Comparison of ENCODE assay signal across 13 cellular contexts in genomic region chr3:112127522-112128494, GRCh38. TPM values are rescaled to one million over a fixed set of nuclear protein-coding genes. Genes with fewer than 3 reads are reported as not detected.
DNase-seq lines count a peak whose midpoint lies in the region; ATAC-seq and TF ChIP-seq lines count a peak whose summit lies in the region.
"Had no signal": no experiment of that assay in that cellular context is flagged by ENCODE, and none has a peak within 500 bp of the region (broad histone marks: within the 10 kb centered on the region; RNA-seq: fewer than 3 reads in every experiment).

No MANE protein-coding gene starts in this region.

- peak overlapping the region; percentile 57 for H3K4me2 ChIP-seq in neural progenitor cell

- H3K27me3 ChIP-seq in neural progenitor cell = no peaks in the 10 kb centered on the region
- H3K27me3 ChIP-seq in WERI-Rb-1 (ENCODE audit: insufficient read depth, low read depth, severe bottlenecking) = no peaks in the 10 kb centered on the region

- H3K27ac Mint-ChIP-seq in activated CD4-positive, alpha-beta T cell treated with anti-CD3 and anti-CD28 coated beads, Interleukin-2, amount 10 ng/mL, durations not matched to agents 24 days and 14 days = peak overlapping the region; percentile 79
- peak overlapping the region; percentile 93 for H3K27ac Mint-ChIP-seq in activated T-helper 1 cell treated with anti-CD3 and anti-CD28 coated beads, Interleukin-12 subunit alpha, Interleukin-12 subunit beta, Interleukin-2, Interleukin-4 antibody, amounts not matched to agents 30 ng/mL and 10 ng/mL and 1 ng/mL, durations not matched to agents 14 hours and 24 hours and 36 hours
- H3K27ac Mint-ChIP-seq in neural progenitor cell = no peak overlapping the region

- H4K20me1 ChIP-seq in neural progenitor cell (ENCODE audit: low read depth) = no peaks in the 10 kb centered on the region

- intact Hi-C loops in activated CD4-positive, alpha-beta T cell treated with anti-CD3 and anti-CD28 coated beads, Interleukin-2, amount 10 ng/mL, durations not matched to agents 24 days and 14 days (cut with micrococcal nuclease) = no loop called here
- intact Hi-C loops in activated T-helper 1 cell treated with anti-CD3 and anti-CD28 coated beads, Interleukin-12 subunit alpha, Interleukin-12 subunit beta, Interleukin-2, Interleukin-4 antibody, amounts not matched to agents 30 ng/mL and 10 ng/mL and 1 ng/mL, durations not matched to agents 14 hours and 24 hours and 36 hours (cut with micrococcal nuclease) = loop anchor here (1.0 to 10.0 kb wide), 3 partner anchors 8 to 889 kb away; a partner anchor contains a TSS

- H3K79me2 ChIP-seq in neural progenitor cell (ENCODE audit: low read depth) = no peaks in the 10 kb centered on the region

- peaks cover 22% of the 10 kb centered on the region for H3F3A ChIP-seq in neural progenitor cell (ENCODE audit: low read depth)

- peaks cover 40% of the 10 kb centered on the region for H3K36me3 Mint-ChIP-seq in activated CD4-positive, alpha-beta T cell treated with anti-CD3 and anti-CD28 coated beads, Interleukin-2, amount 10 ng/mL, durations not matched to agents 24 days and 14 days (ENCODE audit: low read depth)
- peaks cover 33% of the 10 kb centered on the region for H3K36me3 Mint-ChIP-seq in activated T-helper 1 cell treated with anti-CD3 and anti-CD28 coated beads, Interleukin-12 subunit alpha, Interleukin-12 subunit beta, Interleukin-2, Interleukin-4 antibody, amounts not matched to agents 30 ng/mL and 10 ng/mL and 1 ng/mL, durations not matched to agents 14 hours and 24 hours and 36 hours (ENCODE audit: low read depth)
- no peaks in the 10 kb centered on the region for H3K36me3 Mint-ChIP-seq in neural progenitor cell

- peak overlapping the region; percentile 71 for H3K4me3 Mint-ChIP-seq in activated CD4-positive, alpha-beta T cell treated with anti-CD3 and anti-CD28 coated beads, Interleukin-2, amount 10 ng/mL, durations not matched to agents 24 days and 14 days
- H3K4me3 Mint-ChIP-seq in activated T-helper 1 cell treated with anti-CD3 and anti-CD28 coated beads, Interleukin-12 subunit alpha, Interleukin-12 subunit beta, Interleukin-2, Interleukin-4 antibody, amounts not matched to agents 30 ng/mL and 10 ng/mL and 1 ng/mL, durations not matched to agents 14 hours and 24 hours and 36 hours = peak overlapping the region; percentile 57
- no peak overlapping the region for H3K4me3 Mint-ChIP-seq in neural progenitor cell

- H3K9me3 Mint-ChIP-seq in activated CD4-positive, alpha-beta T cell treated with anti-CD3 and anti-CD28 coated beads, Interleukin-2, amount 10 ng/mL, durations not matched to agents 24 days and 14 days = no peaks in the 10 kb centered on the region
- H3K9me3 Mint-ChIP-seq in activated T-helper 1 cell treated with anti-CD3 and anti-CD28 coated beads, Interleukin-12 subunit alpha, Interleukin-12 subunit beta, Interleukin-2, Interleukin-4 antibody, amounts not matched to agents 30 ng/mL and 10 ng/mL and 1 ng/mL, durations not matched to agents 14 hours and 24 hours and 36 hours = no peaks in the 10 kb centered on the region
- H3K9me3 Mint-ChIP-seq in neural progenitor cell = no peaks in the 10 kb centered on the region

- H3K27me3 Mint-ChIP-seq in activated CD4-positive, alpha-beta T cell treated with anti-CD3 and anti-CD28 coated beads, Interleukin-2, amount 10 ng/mL, durations not matched to agents 24 days and 14 days = no peaks in the 10 kb centered on the region
- no peaks in the 10 kb centered on the region for H3K27me3 Mint-ChIP-seq in activated T-helper 1 cell treated with anti-CD3 and anti-CD28 coated beads, Interleukin-12 subunit alpha, Interleukin-12 subunit beta, Interleukin-2, Interleukin-4 antibody, amounts not matched to agents 30 ng/mL and 10 ng/mL and 1 ng/mL, durations not matched to agents 14 hours and 24 hours and 36 hours (ENCODE audit: insufficient read depth)
- H3K27me3 Mint-ChIP-seq in neural progenitor cell (ENCODE audit: insufficient read depth, low read depth) = peaks cover 6% of the 10 kb centered on the region

- H3K9me3 ChIP-seq in neural progenitor cell (ENCODE audit: low read depth) (no peaks in the 10 kb centered on the region), WERI-Rb-1 (ENCODE audit: severe bottlenecking) (no peaks in the 10 kb centered on the region)

- peaks cover 64% of the 10 kb centered on the region for H3K4me1 Mint-ChIP-seq in activated CD4-positive, alpha-beta T cell treated with anti-CD3 and anti-CD28 coated beads, Interleukin-2, amount 10 ng/mL, durations not matched to agents 24 days and 14 days
- peaks cover 70% of the 10 kb centered on the region for H3K4me1 Mint-ChIP-seq in activated T-helper 1 cell treated with anti-CD3 and anti-CD28 coated beads, Interleukin-12 subunit alpha, Interleukin-12 subunit beta, Interleukin-2, Interleukin-4 antibody, amounts not matched to agents 30 ng/mL and 10 ng/mL and 1 ng/mL, durations not matched to agents 14 hours and 24 hours and 36 hours (ENCODE audit: low read depth)
- H3K4me1 Mint-ChIP-seq in neural progenitor cell = peaks cover 42% of the 10 kb centered on the region

- DNase-seq in activated CD4-positive, alpha-beta T cell treated with anti-CD3 and anti-CD28 coated beads, Interleukin-2, amount 10 ng/mL, durations not matched to agents 24 days and 14 days = peak; percentile 68
- no peak for DNase-seq in activated CD4-positive, alpha-beta T cell treated with anti-CD3 and anti-CD28 coated beads for 1 hour
- no peak for DNase-seq in activated T-helper 1 cell treated with anti-CD3 and anti-CD28 coated beads, Interleukin-12 subunit alpha, Interleukin-12 subunit beta, Interleukin-2, Interleukin-4 antibody, amounts not matched to agents 30 ng/mL and 10 ng/mL and 1 ng/mL, durations not matched to agents 14 hours and 24 hours and 36 hours (ENCODE audit: low spot score)
- DNase-seq in neural progenitor cell (ENCODE audit: low spot score) = no peak
- no peak for DNase-seq in HUDEP-2 (lab: John Stamatoyannopoulos, UW; ENCODE audit: unreplicated experiment in 76 of 76)
- no peak for DNase-seq in WERI-Rb-1
- no peak for DNase-seq in activated CD8-positive, alpha-beta memory T cell treated with anti-CD3 and anti-CD28 coated beads, Interleukin-2, amount 50 U/mL, for 48 hours
- DNase-seq: EL, NCI-H1930, nucleus accumbens had no signal

- H3K4me3 ChIP-seq in neural progenitor cell (no peak overlapping the region), WERI-Rb-1 (ENCODE audit: low read depth, low read length) (no peak overlapping the region)

- peaks cover 53% of the 10 kb centered on the region for H3K4me1 ChIP-seq in neural progenitor cell

- H3K27ac ChIP-seq in neural progenitor cell = no peak overlapping the region
- H3K27ac ChIP-seq in WERI-Rb-1 = no peak overlapping the region

- H2AFZ ChIP-seq in neural progenitor cell (replicated peaks) = no peak overlapping the region

- H3K9ac ChIP-seq in neural progenitor cell = no peak overlapping the region

- TF ChIP-seq CTCF in neural progenitor cell (IDR thresholded peaks at IDR 0.05) (no peak), WERI-Rb-1 (IDR thresholded peaks at IDR 0.05; ENCODE audit: low read depth, low read length) (no peak)

- ATAC-seq in HG03378 (IDR thresholded peaks at IDR 0.05; ENCODE audit: unreplicated experiment) = peak; percentile 33

- H3K36me3 ChIP-seq in neural progenitor cell = no peaks in the 10 kb centered on the region
- H3K36me3 ChIP-seq in WERI-Rb-1 = no peaks in the 10 kb centered on the region

RNA-seq across cellular contexts. Expression of gene GCSAM, which starts 5.2 kb away (rescaled TPM):
- 1.6 and 1.7 TPM in 2 replicates for total RNA-seq in activated CD4-positive, alpha-beta T cell treated with anti-CD3 and anti-CD28 coated beads, Interleukin-2, amount 10 ng/mL, durations not matched to agents 24 days and 14 days
- 2.8 and 3.5 TPM in 2 replicates for total RNA-seq in activated T-helper 1 cell treated with anti-CD3 and anti-CD28 coated beads, Interleukin-12 subunit alpha, Interleukin-12 subunit beta, Interleukin-2, Interleukin-4 antibody, amounts not matched to agents 30 ng/mL and 10 ng/mL and 1 ng/mL, durations not matched to agents 14 hours and 24 hours and 36 hours
- not detected in 2 replicates for total RNA-seq in neural progenitor cell (ENCODE audit: low replicate concordance)
- total RNA-seq: HT-29, temporal lobe had no signal

RNA-seq across cellular contexts. Expression of gene C3orf52, which starts 41.6 kb away (rescaled TPM):
- 13.0 and 14.2 TPM in 2 replicates for total RNA-seq in activated CD4-positive, alpha-beta T cell treated with anti-CD3 and anti-CD28 coated beads, Interleukin-2, amount 10 ng/mL, durations not matched to agents 24 days and 14 days
- total RNA-seq in activated T-helper 1 cell treated with anti-CD3 and anti-CD28 coated beads, Interleukin-12 subunit alpha, Interleukin-12 subunit beta, Interleukin-2, Interleukin-4 antibody, amounts not matched to agents 30 ng/mL and 10 ng/mL and 1 ng/mL, durations not matched to agents 14 hours and 24 hours and 36 hours = 12.4 and 12.8 TPM in 2 replicates
- total RNA-seq in neural progenitor cell (ENCODE audit: low replicate concordance) = 2.4 and 4.9 TPM in 2 replicates
